1 cellular context compared by ENCODE assay signal in genomic region chr3:47016934-47017435, GRCh38.
A peak's percentile ranks its signal among the peaks of the same experiment; 100 is the strongest.
TF ChIP-seq lines count a peak whose summit lies in the region.

No MANE protein-coding gene starts in this region.

TF ChIP-seq in K562, 482 proteins besides CTCF, POLR2A, EP300 and RAD21 (continued from another document and continues in another):
- peak; percentile 60; the same call in 1 of the 2 replicates for TF ChIP-seq ATF7 (IDR thresholded peaks at IDR 0.05)
- peak; percentile 32; the same call in 1 of the 2 replicates for TF ChIP-seq MAX (CRISPR knock-in tag; IDR thresholded peaks at IDR 0.05)
- no peak for TF ChIP-seq GATAD2A (IDR thresholded peaks at IDR 0.05)
- TF ChIP-seq FOXP1 (CRISPR knock-in tag; IDR thresholded peaks at IDR 0.05) = 0 out of 2 replicates have a peak, but pooled peaks have one; percentile 41
- no peak for TF ChIP-seq NELFE (IDR thresholded peaks at IDR 0.05; ENCODE audit: insufficient read depth, insufficient read length)
- no peak for TF ChIP-seq USF2 (CRISPR knock-in tag; IDR thresholded peaks at IDR 0.05)
- no peak for TF ChIP-seq ATF1 (CRISPR knock-in tag; IDR thresholded peaks at IDR 0.05)
- TF ChIP-seq ATF1 (tag; IDR thresholded peaks at IDR 0.05) = no peak
- peak; percentile 87 for TF ChIP-seq TFAP4 (CRISPR knock-in tag; IDR thresholded peaks at IDR 0.05; ENCODE audit: borderline replicate concordance)
- peak; percentile 91 for TF ChIP-seq C11orf30 (IDR thresholded peaks at IDR 0.05; ENCODE audit: low read depth)
- peak; percentile 80 for TF ChIP-seq EGR1 (conservative IDR thresholded peaks at IDR 0.05)
- peak; percentile 74 for TF ChIP-seq KLF16 (IDR thresholded peaks at IDR 0.05)
- TF ChIP-seq MEF2A (IDR thresholded peaks at IDR 0.05; ENCODE audit: control insufficient read depth, low read depth, low read length) = no peak
- no peak for TF ChIP-seq ARID2 (IDR thresholded peaks at IDR 0.05)
- TF ChIP-seq SMARCC2 (IDR thresholded peaks at IDR 0.05; ENCODE audit: low read depth) = peak; percentile 31; the same call in 1 of the 2 replicates
- TF ChIP-seq TEAD2 (tag; IDR thresholded peaks at IDR 0.05) = no peak
- no peak for TF ChIP-seq ZSCAN29 (IDR thresholded peaks at IDR 0.05)
- no peak for TF ChIP-seq MGA (IDR thresholded peaks at IDR 0.05)
- no peak for TF ChIP-seq ZNF133 (CRISPR knock-in tag; IDR thresholded peaks at IDR 0.05)
- no peak for TF ChIP-seq ZNF175 (CRISPR knock-in tag; IDR thresholded peaks at IDR 0.05; ENCODE audit: low read depth)
- peak; percentile 62 to 77; a peak in 3 of 4 replicates for TF ChIP-seq FOXK2 (conservative IDR thresholded peaks at IDR 0.05 in 1 of 2, IDR thresholded peaks at IDR 0.05 in 1 of 2; ENCODE audit: low read depth in 2 of 2)
- no peak for TF ChIP-seq CTCFL (IDR thresholded peaks at IDR 0.05; ENCODE audit: borderline replicate concordance, insufficient read depth, low read depth, low read length, poor library complexity, severe bottlenecking)
- no peak for TF ChIP-seq NR2C1 (IDR thresholded peaks at IDR 0.05)
- no peak for TF ChIP-seq NR2C1 (tag; IDR thresholded peaks at IDR 0.05)
- no peak for TF ChIP-seq SREBF2 (CRISPR knock-in tag; IDR thresholded peaks at IDR 0.05)
- no peak for TF ChIP-seq E2F1 (CRISPR knock-in tag; IDR thresholded peaks at IDR 0.05)
- TF ChIP-seq ZNF431 (CRISPR knock-in tag; IDR thresholded peaks at IDR 0.05) = no peak
- peak; percentile 57; the same call in 1 of the 2 replicates for TF ChIP-seq CXXC5 (CRISPR knock-in tag; IDR thresholded peaks at IDR 0.05)
- 0 out of 2 replicates have a peak, but pooled peaks have one; percentile 38 for TF ChIP-seq RNF2 (IDR thresholded peaks at IDR 0.05)
- TF ChIP-seq PML (IDR thresholded peaks at IDR 0.05; ENCODE audit: low read length) = no peak; the same call in 1 of the 2 replicates
- no peak for TF ChIP-seq ZNF507 (tag; conservative IDR thresholded peaks at IDR 0.05)
- no peak for TF ChIP-seq PPARD (CRISPR knock-in tag; IDR thresholded peaks at IDR 0.05)
- TF ChIP-seq CHAMP1 (IDR thresholded peaks at IDR 0.05) = no peak
